In the genomic region with DNA sequence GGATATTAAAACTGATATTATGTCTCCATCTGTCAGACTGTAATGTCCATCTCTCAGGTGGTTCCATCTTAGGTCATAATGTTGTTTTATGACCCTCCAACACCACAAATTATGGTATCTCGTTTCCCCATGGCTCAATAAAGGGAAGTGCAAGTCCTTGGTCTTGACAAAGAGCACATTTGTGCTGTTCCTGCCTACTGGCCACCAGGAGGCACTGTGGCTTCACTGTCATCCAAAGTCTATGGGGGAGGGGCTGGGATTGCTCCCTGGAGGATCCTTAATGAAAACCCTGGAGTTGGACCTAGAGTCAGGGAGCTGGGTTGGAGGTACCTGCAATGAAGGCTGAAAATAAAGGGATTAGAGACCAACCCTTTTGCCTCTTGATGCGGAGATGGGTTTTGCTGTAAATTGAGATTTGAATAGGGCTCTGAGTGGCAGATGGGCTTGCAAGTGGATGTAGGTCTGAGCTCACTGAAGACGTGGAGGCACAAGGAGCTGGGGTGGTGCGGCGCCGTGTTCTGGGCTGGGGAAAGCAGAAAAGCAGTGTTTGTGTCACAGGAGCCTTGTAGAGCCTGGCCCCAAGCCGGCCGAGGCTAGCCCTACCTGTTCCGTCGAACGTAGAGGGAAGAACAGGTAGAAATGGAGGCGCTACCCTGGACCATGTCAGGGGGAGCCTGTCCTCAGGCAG, we compare ENCODE assay signal across 1 cellular context.
TF ChIP-seq lines count a peak whose summit lies in the region.

No MANE protein-coding gene starts in this region.

TF ChIP-seq in GM23338, 12 proteins besides CTCF, POLR2A, EP300 and RAD21 (continued from another document):
- TF ChIP-seq, protein P1, sequence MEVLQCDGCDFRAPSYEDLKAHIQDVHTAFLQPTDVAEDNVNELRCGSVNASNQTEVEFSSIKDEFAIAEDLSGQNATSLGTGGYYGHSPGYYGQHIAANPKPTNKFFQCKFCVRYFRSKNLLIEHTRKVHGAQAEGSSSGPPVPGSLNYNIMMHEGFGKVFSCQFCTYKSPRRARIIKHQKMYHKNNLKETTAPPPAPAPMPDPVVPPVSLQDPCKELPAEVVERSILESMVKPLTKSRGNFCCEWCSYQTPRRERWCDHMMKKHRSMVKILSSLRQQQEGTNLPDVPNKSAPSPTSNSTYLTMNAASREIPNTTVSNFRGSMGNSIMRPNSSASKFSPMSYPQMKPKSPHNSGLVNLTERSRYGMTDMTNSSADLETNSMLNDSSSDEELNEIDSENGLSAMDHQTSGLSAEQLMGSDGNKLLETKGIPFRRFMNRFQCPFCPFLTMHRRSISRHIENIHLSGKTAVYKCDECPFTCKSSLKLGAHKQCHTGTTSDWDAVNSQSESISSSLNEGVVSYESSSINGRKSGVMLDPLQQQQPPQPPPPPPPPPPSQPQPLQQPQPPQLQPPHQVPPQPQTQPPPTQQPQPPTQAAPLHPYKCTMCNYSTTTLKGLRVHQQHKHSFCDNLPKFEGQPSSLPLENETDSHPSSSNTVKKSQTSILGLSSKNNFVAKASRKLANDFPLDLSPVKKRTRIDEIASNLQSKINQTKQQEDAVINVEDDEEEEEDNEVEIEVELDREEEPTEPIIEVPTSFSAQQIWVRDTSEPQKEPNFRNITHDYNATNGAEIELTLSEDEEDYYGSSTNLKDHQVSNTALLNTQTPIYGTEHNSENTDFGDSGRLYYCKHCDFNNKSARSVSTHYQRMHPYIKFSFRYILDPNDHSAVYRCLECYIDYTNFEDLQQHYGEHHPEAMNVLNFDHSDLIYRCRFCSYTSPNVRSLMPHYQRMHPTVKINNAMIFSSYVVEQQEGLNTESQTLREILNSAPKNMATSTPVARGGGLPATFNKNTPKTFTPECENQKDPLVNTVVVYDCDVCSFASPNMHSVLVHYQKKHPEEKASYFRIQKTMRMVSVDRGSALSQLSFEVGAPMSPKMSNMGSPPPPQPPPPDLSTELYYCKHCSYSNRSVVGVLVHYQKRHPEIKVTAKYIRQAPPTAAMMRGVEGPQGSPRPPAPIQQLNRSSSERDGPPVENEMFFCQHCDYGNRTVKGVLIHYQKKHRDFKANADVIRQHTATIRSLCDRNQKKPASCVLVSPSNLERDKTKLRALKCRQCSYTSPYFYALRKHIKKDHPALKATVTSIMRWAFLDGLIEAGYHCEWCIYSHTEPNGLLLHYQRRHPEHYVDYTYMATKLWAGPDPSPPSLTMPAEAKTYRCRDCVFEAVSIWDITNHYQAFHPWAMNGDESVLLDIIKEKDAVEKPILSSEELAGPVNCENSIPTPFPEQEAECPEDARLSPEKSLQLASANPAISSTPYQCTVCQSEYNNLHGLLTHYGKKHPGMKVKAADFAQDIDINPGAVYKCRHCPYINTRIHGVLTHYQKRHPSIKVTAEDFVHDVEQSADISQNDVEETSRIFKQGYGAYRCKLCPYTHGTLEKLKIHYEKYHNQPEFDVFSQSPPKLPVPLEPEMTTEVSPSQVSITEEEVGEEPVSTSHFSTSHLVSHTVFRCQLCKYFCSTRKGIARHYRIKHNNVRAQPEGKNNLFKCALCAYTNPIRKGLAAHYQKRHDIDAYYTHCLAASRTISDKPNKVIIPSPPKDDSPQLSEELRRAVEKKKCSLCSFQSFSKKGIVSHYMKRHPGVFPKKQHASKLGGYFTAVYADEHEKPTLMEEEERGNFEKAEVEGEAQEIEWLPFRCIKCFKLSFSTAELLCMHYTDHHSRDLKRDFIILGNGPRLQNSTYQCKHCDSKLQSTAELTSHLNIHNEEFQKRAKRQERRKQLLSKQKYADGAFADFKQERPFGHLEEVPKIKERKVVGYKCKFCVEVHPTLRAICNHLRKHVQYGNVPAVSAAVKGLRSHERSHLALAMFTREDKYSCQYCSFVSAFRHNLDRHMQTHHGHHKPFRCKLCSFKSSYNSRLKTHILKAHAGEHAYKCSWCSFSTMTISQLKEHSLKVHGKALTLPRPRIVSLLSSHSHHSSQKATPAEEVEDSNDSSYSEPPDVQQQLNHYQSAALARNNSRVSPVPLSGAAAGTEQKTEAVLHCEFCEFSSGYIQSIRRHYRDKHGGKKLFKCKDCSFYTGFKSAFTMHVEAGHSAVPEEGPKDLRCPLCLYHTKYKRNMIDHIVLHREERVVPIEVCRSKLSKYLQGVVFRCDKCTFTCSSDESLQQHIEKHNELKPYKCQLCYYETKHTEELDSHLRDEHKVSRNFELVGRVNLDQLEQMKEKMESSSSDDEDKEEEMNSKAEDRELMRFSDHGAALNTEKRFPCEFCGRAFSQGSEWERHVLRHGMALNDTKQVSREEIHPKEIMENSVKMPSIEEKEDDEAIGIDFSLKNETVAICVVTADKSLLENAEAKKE (CRISPR knock-in tag; IDR thresholded peaks at IDR 0.05), result no peak
- no peak for TF ChIP-seq EZH2 (IDR thresholded peaks at IDR 0.05; ENCODE audit: low read depth, unreplicated experiment)
- no peak for TF ChIP-seq EZH2phosphoT487 (IDR thresholded peaks at IDR 0.05; ENCODE audit: unreplicated experiment)
- TF ChIP-seq ZNF114 (CRISPR knock-in tag; IDR thresholded peaks at IDR 0.05), result no peak
- no peak for TF ChIP-seq POLR2AphosphoS5 (IDR thresholded peaks at IDR 0.05; ENCODE audit: low read depth)
TF ChIP-seq in GM23338: peak in this region for 0.
